ENCODE assay signal across 8 cellular contexts in genomic region chr3:15269091-15269989, GRCh38.
DNase-seq lines count a peak whose midpoint lies in the region; ATAC-seq, FAIRE-seq and TF ChIP-seq lines count a peak whose summit lies in the region.

No MANE protein-coding gene starts in this region.

- DNase-seq in T1000 (lab: John Stamatoyannopoulos, UW) = peak; percentile 94
- peak; percentile 77 to 95 for DNase-seq in ascending aorta (ENCODE audit: low spot score in 2 of 2)
- peak; percentile 74 to 81 for DNase-seq in hippocampal formation (lab: John Stamatoyannopoulos, UW)
- DNase-seq in small intestine = peak; percentile 30
- DNase-seq in NCI-H2107 (lab: John Stamatoyannopoulos, UW) = no peak

- H3K27ac ChIP-seq in ascending aorta (peak overlapping the region; percentile 81 to 84), small intestine (ENCODE audit: low read depth in 1 of 2, low read length in 1 of 2) (peak overlapping the region in 1 of 2 donors; percentile 24)

- no peak for TF ChIP-seq CTCF in ascending aorta (IDR thresholded peaks at IDR 0.05)

- H3K36me3 ChIP-seq in ascending aorta = peaks cover 0 to 3% of the 10 kb centered on the region in 2 donors
- no peaks in the 10 kb centered on the region for H3K36me3 ChIP-seq in small intestine (ENCODE audit: control insufficient read depth in 2 of 2, insufficient read depth in 2 of 2, low read length in 2 of 2)

- H3K4me3 ChIP-seq in ascending aorta = no peak overlapping the region
- no peak overlapping the region for H3K4me3 ChIP-seq in small intestine (ENCODE audit: low read depth in 1 of 2, low read length in 2 of 2)

- FAIRE-seq in small intestine (lab: Jason Lieb, UNC) = no peak

- peak; percentile 59 for ATAC-seq in GM19023 (IDR thresholded peaks at IDR 0.05; ENCODE audit: unreplicated experiment)
- peak; percentile 68 for ATAC-seq in HG03520 (IDR thresholded peaks at IDR 0.05; ENCODE audit: unreplicated experiment)
- ATAC-seq in HG03025 (IDR thresholded peaks at IDR 0.05; ENCODE audit: low FRiP score, unreplicated experiment) = no peak

- H3K9me3 ChIP-seq in ascending aorta (no peaks in the 10 kb centered on the region), small intestine (ENCODE audit: control insufficient read depth, low read depth) (no peaks in the 10 kb centered on the region)

- WGBS in small intestine, 3 donors = 70 to 89% (median 84%) methylated on average over 29 of the region's 29 CpGs

- H3K4me1 ChIP-seq in ascending aorta (peaks cover 0 to 18% of the 10 kb centered on the region in 2 donors), small intestine (ENCODE audit: control insufficient read depth in 2 of 2, insufficient read depth in 1 of 2, low read depth in 1 of 2, low read length in 1 of 2) (peaks cover 0 to 4% of the 10 kb centered on the region in 2 donors)

- H3K27me3 ChIP-seq in ascending aorta = no peaks in the 10 kb centered on the region
- H3K27me3 ChIP-seq in small intestine (ENCODE audit: control insufficient read depth in 2 of 2, insufficient read depth in 2 of 2, low read length in 2 of 2) = no peaks in the 10 kb centered on the region

- intact Hi-C loops in ascending aorta (cut with DNase I) = loop anchor here (2.0 to 5.0 kb wide), 2 partner anchors 17 to 62 kb away; partner anchors contain the start of gene CAPN7
